In genomic region chr9:22813520-22813919, GRCh38 we compare ENCODE assay signal across 9 cellular contexts.
DNase-seq lines count a peak whose midpoint lies in the region; ATAC-seq, FAIRE-seq and TF ChIP-seq lines count a peak whose summit lies in the region.
"Had no signal": no experiment of that assay in that cellular context is flagged by ENCODE, and none has a peak within 500 bp of the region (broad histone marks: within the 10 kb centered on the region; RNA-seq: fewer than 3 reads in every experiment).

No MANE protein-coding gene starts in this region.

- H3K9me3 Mint-ChIP-seq in endothelial cell (ENCODE audit: unreplicated experiment) (no peaks in the 10 kb centered on the region), progenitor cell of endocrine pancreas (ENCODE audit: low read depth) (no peaks in the 10 kb centered on the region)

- peak; percentile 60 for FAIRE-seq in H54 (lab: Jason Lieb, UNC)

- no peaks in the 10 kb centered on the region for H3K27me3 Mint-ChIP-seq in endothelial cell (ENCODE audit: unreplicated experiment)
- no peaks in the 10 kb centered on the region for H3K27me3 Mint-ChIP-seq in progenitor cell of endocrine pancreas

- ATAC-seq in HG03378 (IDR thresholded peaks at IDR 0.05; ENCODE audit: unreplicated experiment): no peak
- ATAC-seq in GM21825 (IDR thresholded peaks at IDR 0.05; ENCODE audit: unreplicated experiment): no peak
- no peak for ATAC-seq in GM18861 (IDR thresholded peaks at IDR 0.05; ENCODE audit: unreplicated experiment)

- H3K4me1 Mint-ChIP-seq in endothelial cell (ENCODE audit: unreplicated experiment) (no peaks in the 10 kb centered on the region), progenitor cell of endocrine pancreas (ENCODE audit: low read depth) (no peaks in the 10 kb centered on the region)

- TF ChIP-seq CTCF in endothelial cell (IDR thresholded peaks at IDR 0.05; ENCODE audit: unreplicated experiment): peak; percentile 26
- TF ChIP-seq CTCF in progenitor cell of endocrine pancreas (IDR thresholded peaks at IDR 0.05; ENCODE audit: unreplicated experiment): peak; percentile 61

- no peak overlapping the region for H3K27ac Mint-ChIP-seq in endothelial cell (ENCODE audit: unreplicated experiment)
- H3K27ac Mint-ChIP-seq in progenitor cell of endocrine pancreas: no peak overlapping the region

- DNase-seq in H54 (ENCODE audit: insufficient read length, low spot score): peak; percentile 7
- DNase-seq in NCI-H748 treated with DMSO at 0.1 percent for 48 hours (lab: John Stamatoyannopoulos, UW): peak; percentile 23
- DNase-seq in endothelial cell (ENCODE audit: low spot score): no peak
- DNase-seq in progenitor cell of endocrine pancreas (ENCODE audit: low spot score, unreplicated experiment): no peak
- no peak for DNase-seq in GOT3 (lab: John Stamatoyannopoulos, UW)
- DNase-seq: cortex of kidney had no signal

- H3K36me3 Mint-ChIP-seq in endothelial cell (ENCODE audit: low read depth, unreplicated experiment): no peaks in the 10 kb centered on the region
- H3K36me3 Mint-ChIP-seq in progenitor cell of endocrine pancreas (ENCODE audit: insufficient read depth): no peaks in the 10 kb centered on the region

- TF ChIP-seq POLR2A in H54 (IDR thresholded peaks at IDR 0.05; ENCODE audit: low read depth, low read length): no peak

- H3K4me3 Mint-ChIP-seq in endothelial cell (ENCODE audit: unreplicated experiment): no peak overlapping the region
- H3K4me3 Mint-ChIP-seq in progenitor cell of endocrine pancreas (ENCODE audit: low read depth): no peak overlapping the region

Comparison
In these comparisons a context has a peak if more than half of its experiments do, and no peak if none do; other contexts are left out.
1. DNase-seq: peak in H54 (single experiment) and NCI-H748 treated with DMSO at 0.1 percent for 48 hours (single experiment); none in endothelial cell (single experiment), progenitor cell of endocrine pancreas (single experiment) and GOT3 (single experiment).